ENCODE assay signal across 8 cellular contexts in the genomic region with DNA sequence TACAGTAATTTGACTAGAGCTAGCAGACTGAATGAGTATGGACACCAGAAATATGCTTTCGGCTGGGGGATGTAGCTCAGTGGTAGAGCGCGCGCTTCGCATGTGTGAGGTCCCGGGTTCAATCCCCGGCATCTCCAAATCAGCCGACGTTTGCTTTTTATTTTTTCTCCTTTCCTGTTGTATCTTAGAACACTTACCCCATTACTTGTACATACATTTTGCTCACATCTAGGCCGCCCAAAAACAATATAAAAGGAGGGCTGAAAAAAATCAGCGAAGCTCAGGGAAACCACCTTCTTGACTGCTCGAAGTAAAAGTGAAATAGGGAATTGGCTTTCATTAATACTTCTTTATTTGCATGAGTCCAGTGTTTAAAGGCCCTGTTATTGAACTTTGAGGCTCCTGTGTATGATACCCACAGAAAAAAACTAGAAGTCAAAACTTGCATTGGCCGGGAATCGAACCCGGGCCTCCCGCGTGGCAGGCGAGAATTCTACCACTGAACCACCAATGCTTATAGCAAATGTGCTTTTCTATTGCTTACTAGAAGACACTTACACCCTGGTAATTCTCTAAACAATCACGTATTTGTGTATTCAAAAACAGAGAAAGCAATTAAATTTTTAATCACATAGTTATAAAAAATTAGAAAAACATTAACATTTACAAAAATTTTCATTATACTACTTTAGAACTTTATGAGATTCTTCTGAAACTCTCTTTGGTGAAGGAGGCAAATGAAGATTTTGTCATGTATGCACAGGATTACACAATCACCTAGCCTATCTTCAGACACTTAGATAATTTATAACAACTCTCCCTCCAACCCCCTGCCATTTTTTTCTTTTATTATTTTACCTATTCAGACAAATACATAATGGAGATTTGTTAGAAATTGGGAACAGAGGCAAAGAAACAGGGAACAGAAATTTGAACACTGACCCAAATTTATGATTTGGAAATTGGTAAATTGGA. TPM values are rescaled to one million over a fixed set of nuclear protein-coding genes. Genes with fewer than 3 reads are reported as not detected.
DNase-seq lines count a peak whose midpoint lies in the region; ATAC-seq and TF ChIP-seq lines count a peak whose summit lies in the region.

No MANE protein-coding gene starts in this region.

- H3K27ac ChIP-seq in SU-DHL-6 (ENCODE audit: low read depth, low read length) (no peak overlapping the region), ovary (peak overlapping the region; percentile 73 to 96), thoracic aorta (peak overlapping the region; percentile 89 to 96)

- H3K4me2 ChIP-seq in SU-DHL-6 (ENCODE audit: low read depth, low read length, poor library complexity, severe bottlenecking): peak overlapping the region; percentile 74

- H3K9ac ChIP-seq in SU-DHL-6 (ENCODE audit: low read length): peak overlapping the region; percentile 27; the same call in 1 of the 2 replicates

- H3K36me3 ChIP-seq in GM06990 (ENCODE audit: control insufficient read depth, insufficient read depth, low read length) (no peaks in the 10 kb centered on the region), SU-DHL-6 (ENCODE audit: low read length) (no peaks in the 10 kb centered on the region), ovary (no peaks in the 10 kb centered on the region), thoracic aorta (no peaks in the 10 kb centered on the region)

- TF ChIP-seq EP300 in ovary (IDR thresholded peaks at IDR 0.05): no peak

- TF ChIP-seq CTCF in GM06990 (IDR thresholded peaks at IDR 0.05; ENCODE audit: insufficient read depth, low read length, poor library complexity, severe bottlenecking): no peak
- TF ChIP-seq CTCF in SU-DHL-6 (IDR thresholded peaks at IDR 0.05; ENCODE audit: insufficient read depth, low read length, poor library complexity, severe bottlenecking): no peak
- peak in 1 of 3 donors; percentile 23 for TF ChIP-seq CTCF in ovary (IDR thresholded peaks at IDR 0.05)
- TF ChIP-seq CTCF in thoracic aorta (IDR thresholded peaks at IDR 0.05): no peak

- ATAC-seq in HG02678 (IDR thresholded peaks at IDR 0.05; ENCODE audit: unreplicated experiment): peak; percentile 64
- ATAC-seq in Right ventricle myocardium superior (ENCODE audit: poor library complexity): peak; percentile 93
- ATAC-seq in thoracic aorta (ENCODE audit: insufficient number of reproducible peaks, low FRiP score, low read depth): peak; percentile 96

- TF ChIP-seq POLR2A in ovary (IDR thresholded peaks at IDR 0.05): no peak

- H3K9me3 ChIP-seq in SU-DHL-6 (ENCODE audit: insufficient read depth, low read length) (no peaks in the 10 kb centered on the region), ovary (no peaks in the 10 kb centered on the region), thoracic aorta (no peaks in the 10 kb centered on the region)

- intact Hi-C loops in Right ventricle myocardium superior (cut with DNase I): loop anchor here (5.0 kb wide), 2 partner anchors 36 to 69 kb away; a partner anchor contains a TSS
- intact Hi-C loops in ovary (cut with DNase I): loop anchor here in 3 of 4 donors (2.0 to 5.0 kb wide), 4 partner anchors 36 to 68 kb away; a partner anchor contains a TSS

- no peaks in the 10 kb centered on the region for H3F3A ChIP-seq in SU-DHL-6 (ENCODE audit: insufficient read depth)

- no peaks in the 10 kb centered on the region for H4K20me1 ChIP-seq in SU-DHL-6 (ENCODE audit: low read depth, low read length)

- no peaks in the 10 kb centered on the region for H3K9me2 ChIP-seq in SU-DHL-6 (replicated peaks; ENCODE audit: insufficient read depth, low read length)

- H2AFZ ChIP-seq in SU-DHL-6 (ENCODE audit: low read depth, low read length, severe bottlenecking): peak overlapping the region; percentile 49

- H3K4me3 ChIP-seq in GM06990 (replicated peaks; ENCODE audit: low read depth, low read length) (peak overlapping the region; percentile 85), SU-DHL-6 (ENCODE audit: insufficient read depth, low read length, poor library complexity, severe bottlenecking) (peak overlapping the region; percentile 56), ovary (peak overlapping the region; percentile 53), thoracic aorta (peak overlapping the region; percentile 97)

- 0% methylated on average over 19 of the region's 19 CpGs for WGBS in ovary, 3 donors

- H3K79me2 ChIP-seq in SU-DHL-6 (ENCODE audit: insufficient read depth, low read length): no peaks in the 10 kb centered on the region

- DNase-seq in GM06990 (ENCODE audit: extremely low read depth, insufficient read length) (peak; percentile 80), NCI-H1105 (lab: John Stamatoyannopoulos, UW) (peak; percentile 44), Right ventricle myocardium superior (peak; percentile 69), ovary (peak; percentile 70 to 85 (median 83)), thoracic aorta (ENCODE audit: low spot score) (peak; percentile 17)
- DNase-seq in activated naive CD8-positive, alpha-beta T cell treated with anti-CD3 and anti-CD28 coated beads, Interleukin-2, amount 50 U/mL, for 16 hours (ENCODE audit: low read depth, low spot score): peak; percentile 58

- H3K4me1 ChIP-seq in ovary (ENCODE audit: insufficient read depth) (peaks cover 4% of the 10 kb centered on the region), thoracic aorta (ENCODE audit: control insufficient read depth in 1 of 2, low read depth in 2 of 2) (peaks cover 4 to 7% of the 10 kb centered on the region in 2 donors)

- H3K27me3 ChIP-seq in GM06990 (replicated peaks; ENCODE audit: control insufficient read depth, insufficient read depth, low read length) (no peaks in the 10 kb centered on the region), SU-DHL-6 (ENCODE audit: low read length) (no peaks in the 10 kb centered on the region), ovary (no peaks in the 10 kb centered on the region), thoracic aorta (replicated peaks; ENCODE audit: insufficient read depth) (no peaks in the 10 kb centered on the region)

RNA-seq across cellular contexts. Expression of a gene that starts 35.2 kb away (rescaled TPM):
- total RNA-seq in Right ventricle myocardium superior (15.8 TPM), ovary (10 to 100 TPM; 22.2 to 61.7 (median 27.8) TPM), thoracic aorta (10 to 100 TPM; 13.7 to 31.7 TPM)
- polyA plus RNA-seq in ovary: 10 to 100 TPM in 1 of 2 donors, 1 to 10 TPM in 1; 6.7 to 13.8 TPM

Comparison
In these comparisons a context has a peak if more than half of its experiments do, and no peak if none do; other contexts are left out.
1. DNase-seq: peak in every context shown above with its lines; median percentile 83 in ovary; 80 in GM06990; 69 in Right ventricle myocardium superior; 58 in activated naive CD8-positive, alpha-beta T cell treated with anti-CD3 and anti-CD28 coated beads, Interleukin-2, amount 50 U/mL, for 16 hours; 44 in NCI-H1105; 17 in thoracic aorta.